In genomic region chrX:29012867-29013266, GRCh38 we compare ENCODE assay signal across 25 cellular contexts.
DNase-seq lines count a peak whose midpoint lies in the region; ATAC-seq and TF ChIP-seq lines count a peak whose summit lies in the region.
"Had no signal": no experiment of that assay in that cellular context is flagged by ENCODE, and none has a peak within 500 bp of the region (broad histone marks: within the 10 kb centered on the region; RNA-seq: fewer than 3 reads in every experiment).

No MANE protein-coding gene starts in this region.

- H3K4me1 ChIP-seq in KMS-11 (ENCODE audit: low read depth, poor library complexity, severe bottlenecking), result peaks cover 37% of the 10 kb centered on the region
- no peaks in the 10 kb centered on the region for H3K4me1 ChIP-seq in endodermal cell (ENCODE audit: control insufficient read depth, insufficient read depth, low read length)
- H3K4me1 ChIP-seq: SJSA1 had no signal

- H3K27ac Mint-ChIP-seq in endodermal cell (no peak overlapping the region), chondrocyte (ENCODE audit: unreplicated experiment) (no peak overlapping the region)
- H3K27ac Mint-ChIP-seq: IgD-negative memory B cell had no signal

- H3K4me3 Mint-ChIP-seq in endodermal cell (no peak overlapping the region), chondrocyte (ENCODE audit: unreplicated experiment) (no peak overlapping the region)
- H3K4me3 Mint-ChIP-seq: IgD-negative memory B cell had no signal

- H3K27ac ChIP-seq in KMS-11 (peak overlapping the region; percentile 61), endodermal cell (ENCODE audit: low read depth, low read length) (no peak overlapping the region)
- H3K27ac ChIP-seq: 22Rv1, GM23248, HL-60, SJSA1 had no signal

- ATAC-seq in GM19324 (IDR thresholded peaks at IDR 0.05; ENCODE audit: low FRiP score, unreplicated experiment) (peak; percentile 85), GM21786 (IDR thresholded peaks at IDR 0.05; ENCODE audit: unreplicated experiment) (peak; percentile 55)

- H3K9me3 Mint-ChIP-seq in endodermal cell, result peaks cover 16% of the 10 kb centered on the region
- H3K9me3 Mint-ChIP-seq in chondrocyte (ENCODE audit: low read depth), result peaks cover 22% of the 10 kb centered on the region

- H4K20me1 ChIP-seq in KMS-11 (ENCODE audit: insufficient read depth), result no peaks in the 10 kb centered on the region

- no peaks in the 10 kb centered on the region for H3K27me3 Mint-ChIP-seq in endodermal cell (ENCODE audit: insufficient read depth)
- no peaks in the 10 kb centered on the region for H3K27me3 Mint-ChIP-seq in chondrocyte (ENCODE audit: low read depth)
- H3K27me3 Mint-ChIP-seq: IgD-negative memory B cell had no signal

- H3K36me3 ChIP-seq in KMS-11 (ENCODE audit: insufficient read depth), result no peaks in the 10 kb centered on the region
- no peaks in the 10 kb centered on the region for H3K36me3 ChIP-seq in endodermal cell (ENCODE audit: control insufficient read depth, insufficient read depth, low read length)
- H3K36me3 ChIP-seq: SJSA1 had no signal

- peak; percentile 35 for DNase-seq in GM12865 (ENCODE audit: low read depth)
- no peak for DNase-seq in endodermal cell
- DNase-seq in erythroblast (lab: John Stamatoyannopoulos, UW), result no peak
- DNase-seq in chondrocyte (ENCODE audit: low spot score), result no peak
- DNase-seq in NOMO-1 treated with DMSO at 0.1 percent for 48 hours (lab: John Stamatoyannopoulos, UW; ENCODE audit: unreplicated experiment), result no peak
- DNase-seq: Calu3, DMS79 treated with DMSO at 0.1 percent for 48 hours, GF-D8, GM23248, H7, NCI-H1092 treated with DMSO at 0.1 percent for 48 hours, NCI-H1436, NCI-H187 treated with DMSO at 0.1 percent for 48 hours, NCI-H524, NCI-H748 treated with DMSO at 0.1 percent for 48 hours, Right ventricle myocardium superior, RPMI8226, T-helper 2 cell had no signal

- H3K9me3 ChIP-seq in endodermal cell (ENCODE audit: control insufficient read depth, low read length), result no peaks in the 10 kb centered on the region
- H3K9me3 ChIP-seq: SJSA1 had no signal

- peak overlapping the region; percentile 41 for H3K4me2 ChIP-seq in KMS-11

- H3K36me3 Mint-ChIP-seq in endodermal cell (ENCODE audit: low read depth) (no peaks in the 10 kb centered on the region), chondrocyte (ENCODE audit: low read depth) (no peaks in the 10 kb centered on the region)
- H3K36me3 Mint-ChIP-seq: IgD-negative memory B cell had no signal

- H3K27me3 ChIP-seq in KMS-11 (ENCODE audit: insufficient read depth, low read depth) (no peaks in the 10 kb centered on the region), endodermal cell (ENCODE audit: control insufficient read depth, insufficient read depth, low read length, poor library complexity, severe bottlenecking) (no peaks in the 10 kb centered on the region)
- H3K27me3 ChIP-seq: SJSA1 had no signal

- H3K4me3 ChIP-seq in GM12865 (ENCODE audit: low read depth, low read length), result no peak overlapping the region
- H3K4me3 ChIP-seq in KMS-11 (IDR thresholded peaks at IDR 0.05; ENCODE audit: insufficient read depth, low read depth, low read length), result no peak overlapping the region
- no peak overlapping the region for H3K4me3 ChIP-seq in endodermal cell (ENCODE audit: low read length)
- H3K4me3 ChIP-seq: GM23248, SJSA1 had no signal

- no peak overlapping the region for H2AFZ ChIP-seq in KMS-11 (ENCODE audit: low read depth)
- H2AFZ ChIP-seq: GM23248 had no signal

- no peaks in the 10 kb centered on the region for H3K79me2 ChIP-seq in KMS-11 (ENCODE audit: insufficient read depth, low read depth)

- H3K4me1 Mint-ChIP-seq in endodermal cell (no peaks in the 10 kb centered on the region), chondrocyte (ENCODE audit: low read depth) (no peaks in the 10 kb centered on the region)
- H3K4me1 Mint-ChIP-seq: IgD-negative memory B cell had no signal

- H3K9ac ChIP-seq in KMS-11, result no peak overlapping the region
- H3K9ac ChIP-seq in endodermal cell (ENCODE audit: extremely low read depth, low read length, poor library complexity, severe bottlenecking), result no peak overlapping the region
- H3K9ac ChIP-seq: GM23248 had no signal

- no peak for TF ChIP-seq POLR2A in erythroblast (IDR thresholded peaks at IDR 0.05; ENCODE audit: low read length)

- TF ChIP-seq CTCF in GM12865 (IDR thresholded peaks at IDR 0.05; ENCODE audit: insufficient read depth, low read depth, low read length, missing control alignments) (no peak), KMS-11 (conservative IDR thresholded peaks at IDR 0.05; ENCODE audit: low read depth, low read length) (no peak), endodermal cell (conservative IDR thresholded peaks at IDR 0.05) (no peak), chondrocyte (IDR thresholded peaks at IDR 0.05) (no peak)
